In the genomic region with DNA sequence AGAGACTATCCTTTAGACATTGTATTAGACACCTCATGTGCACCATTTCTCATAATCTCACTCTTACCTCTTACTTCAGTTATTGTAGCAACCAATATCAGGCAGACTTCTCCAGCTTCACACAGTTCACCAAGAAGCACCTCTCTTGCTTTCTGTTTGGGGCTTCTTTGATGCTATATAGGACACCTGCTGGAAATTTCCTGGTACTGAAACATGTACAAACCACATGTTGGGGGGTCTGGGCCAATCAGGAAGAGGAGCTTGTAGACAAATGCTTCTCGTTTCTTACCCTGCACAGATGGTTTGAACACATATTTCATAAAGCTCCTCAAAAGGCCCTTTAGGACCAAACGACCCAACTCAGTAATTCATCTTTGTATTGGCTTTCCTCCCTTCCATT, we compare ENCODE assay signal across 18 cellular contexts.
A peak's percentile ranks its signal among the peaks of the same experiment; 100 is the strongest.
DNase-seq lines count a peak whose midpoint lies in the region; ATAC-seq and TF ChIP-seq lines count a peak whose summit lies in the region.
"Had no signal": no experiment of that assay in that cellular context is flagged by ENCODE, and none has a peak within 500 bp of the region (broad histone marks: within the 10 kb centered on the region; RNA-seq: fewer than 3 reads in every experiment).

No MANE protein-coding gene starts in this region.

- H3K4me1 ChIP-seq in GM23338 (ENCODE audit: insufficient read depth) (peaks cover 16% of the 10 kb centered on the region), neural progenitor cell (no peaks in the 10 kb centered on the region), HAP-1 (no peaks in the 10 kb centered on the region)
- H3K4me1 ChIP-seq: BLaER1 treated with 17β-estradiol and CSF1 and Interleukin-3, amounts not matched to agents 10 nM and 100 nM; Peyer's patch had no signal

- H3K27ac ChIP-seq in GM23338 (ENCODE audit: low read depth) = no peak overlapping the region
- H3K27ac ChIP-seq in neural progenitor cell = no peak overlapping the region
- H3K27ac ChIP-seq: BLaER1 treated with 17β-estradiol and CSF1 and Interleukin-3, amounts not matched to agents 10 nM and 100 nM; Peyer's patch had no signal

- H3K36me3 ChIP-seq in GM23338 (ENCODE audit: insufficient read depth) (no peaks in the 10 kb centered on the region), neural progenitor cell (no peaks in the 10 kb centered on the region), HAP-1 (replicated peaks) (no peaks in the 10 kb centered on the region)
- H3K36me3 ChIP-seq: BLaER1 treated with 17β-estradiol and CSF1 and Interleukin-3, amounts not matched to agents 10 nM and 100 nM; Peyer's patch had no signal

- H3F3A ChIP-seq in GM23338 (replicated peaks; ENCODE audit: low read depth) = no peaks in the 10 kb centered on the region
- H3F3A ChIP-seq in neural progenitor cell (ENCODE audit: low read depth) = no peaks in the 10 kb centered on the region

- H3K27me3 ChIP-seq in GM23338 (ENCODE audit: insufficient read depth) (no peaks in the 10 kb centered on the region), neural progenitor cell (no peaks in the 10 kb centered on the region), HAP-1 (ENCODE audit: low read depth) (no peaks in the 10 kb centered on the region)
- H3K27me3 ChIP-seq: BLaER1 treated with 17β-estradiol and CSF1 and Interleukin-3, amounts not matched to agents 10 nM and 100 nM; Peyer's patch had no signal

- H3K4me1 Mint-ChIP-seq in GM23338 = peaks cover 16% of the 10 kb centered on the region; the same call in 2 of the 3 replicates
- no peaks in the 10 kb centered on the region for H3K4me1 Mint-ChIP-seq in neural progenitor cell
- no peaks in the 10 kb centered on the region for H3K4me1 Mint-ChIP-seq in nephron progenitor cell

- no peaks in the 10 kb centered on the region for H3K79me2 ChIP-seq in GM23338 (replicated peaks; ENCODE audit: insufficient read depth)
- no peaks in the 10 kb centered on the region for H3K79me2 ChIP-seq in neural progenitor cell (ENCODE audit: low read depth)

- H3K9me3 ChIP-seq in neural progenitor cell (ENCODE audit: low read depth) (no peaks in the 10 kb centered on the region), HAP-1 (no peaks in the 10 kb centered on the region)
- H3K9me3 ChIP-seq: BLaER1 treated with 17β-estradiol and CSF1 and Interleukin-3, amounts not matched to agents 10 nM and 100 nM; Peyer's patch had no signal

- H3K27me3 Mint-ChIP-seq in GM23338 (ENCODE audit: insufficient read depth, low read depth, poor library complexity) (no peaks in the 10 kb centered on the region), neural progenitor cell (ENCODE audit: insufficient read depth, low read depth) (peaks cover 3% of the 10 kb centered on the region), nephron progenitor cell (ENCODE audit: low read depth, poor library complexity) (peaks cover 7% of the 10 kb centered on the region)

- H3K4me3 Mint-ChIP-seq in GM23338 (no peak overlapping the region), neural progenitor cell (no peak overlapping the region), nephron progenitor cell (no peak overlapping the region)

- H3K4me3 ChIP-seq in GM23338 (no peak overlapping the region), neural progenitor cell (no peak overlapping the region), HAP-1 (no peak overlapping the region)
- H3K4me3 ChIP-seq in Jurkat, Clone E6-1 (ENCODE audit: low read length) = no peak overlapping the region
- H3K4me3 ChIP-seq: BLaER1 treated with 17β-estradiol and CSF1 and Interleukin-3, amounts not matched to agents 10 nM and 100 nM; Peyer's patch had no signal

- H4K20me1 ChIP-seq in GM23338 (replicated peaks; ENCODE audit: insufficient read depth) (no peaks in the 10 kb centered on the region), neural progenitor cell (ENCODE audit: low read depth) (no peaks in the 10 kb centered on the region)
- H4K20me1 ChIP-seq: BLaER1 treated with 17β-estradiol and CSF1 and Interleukin-3, amounts not matched to agents 10 nM and 100 nM had no signal

- no peak overlapping the region for H3K27ac Mint-ChIP-seq in GM23338
- H3K27ac Mint-ChIP-seq in neural progenitor cell = no peak overlapping the region
- no peak overlapping the region for H3K27ac Mint-ChIP-seq in nephron progenitor cell

- TF ChIP-seq CTCF in GM23338 (conservative IDR thresholded peaks at IDR 0.05; ENCODE audit: low read depth in 2 of 2) (peak in 1 of 2 experiments; percentile 27; a peak in 1 of 4 replicates), neural progenitor cell (IDR thresholded peaks at IDR 0.05) (peak; percentile 16), nephron progenitor cell (IDR thresholded peaks at IDR 0.05) (no peak)

- in situ Hi-C loops in HAP-1 (cut with MboI; ENCODE audit: low sequenced_read_pairs) = no loop called here

- H3K4me2 ChIP-seq in GM23338 (no peak overlapping the region), neural progenitor cell (no peak overlapping the region)
- H3K4me2 ChIP-seq: BLaER1 treated with 17β-estradiol and CSF1 and Interleukin-3, amounts not matched to agents 10 nM and 100 nM had no signal

- no peaks in the 10 kb centered on the region for H3K9me2 ChIP-seq in GM23338 (ENCODE audit: insufficient read depth)

- no peaks in the 10 kb centered on the region for H3K9me3 Mint-ChIP-seq in GM23338
- no peaks in the 10 kb centered on the region for H3K9me3 Mint-ChIP-seq in neural progenitor cell
- no peaks in the 10 kb centered on the region for H3K9me3 Mint-ChIP-seq in nephron progenitor cell

- no peak overlapping the region for H2AFZ ChIP-seq in GM23338
- no peak overlapping the region for H2AFZ ChIP-seq in neural progenitor cell (replicated peaks)

- H3K36me3 Mint-ChIP-seq in GM23338 (ENCODE audit: low read depth) = no peaks in the 10 kb centered on the region
- no peaks in the 10 kb centered on the region for H3K36me3 Mint-ChIP-seq in neural progenitor cell
- no peaks in the 10 kb centered on the region for H3K36me3 Mint-ChIP-seq in nephron progenitor cell (ENCODE audit: low read depth)

- DNase-seq in GM23338 (ENCODE audit: low spot score) = peak; percentile 16
- DNase-seq in Jurkat, Clone E6-1 (ENCODE audit: low read depth, low spot score) = peak; percentile 63
- DNase-seq in RKO (ENCODE audit: low spot score) = peak; percentile 3
- DNase-seq in neural progenitor cell (ENCODE audit: low spot score) = peak; percentile 10
- no peak for DNase-seq in HAP-1 (ENCODE audit: low spot score in 2 of 2)
- DNase-seq in nephron progenitor cell = no peak
- DNase-seq in activated CD8-positive, alpha-beta memory T cell treated with anti-CD3 and anti-CD28 coated beads, Interleukin-2, amount 50 U/mL, for 4 hours = no peak
- DNase-seq: GDM1, Karpas-422, NCI-H1694 treated with DMSO at 0.1 percent for 48 hours, NCI-H2107, NCI-H345, NCI-H524 treated with DMSO at 0.1 percent for 48 hours, Peyer's patch, Right ventricle myocardium superior, SW 1271, T-helper 2 cell had no signal

- no peak for ATAC-seq in GM23338

- no peak overlapping the region for H3K9ac ChIP-seq in neural progenitor cell
- H3K9ac ChIP-seq: BLaER1 treated with 17β-estradiol and CSF1 and Interleukin-3, amounts not matched to agents 10 nM and 100 nM had no signal

TF ChIP-seq in GM23338, 12 proteins besides CTCF, POLR2A, EP300 and RAD21 (continues in another document):
- TF ChIP-seq JUNB (IDR thresholded peaks at IDR 0.05; ENCODE audit: unreplicated experiment) (no peak), ZNF331 (CRISPR knock-in tag; IDR thresholded peaks at IDR 0.05; ENCODE audit: low read depth) (no peak), POLR2AphosphoS5 (IDR thresholded peaks at IDR 0.05; ENCODE audit: low read depth) (no peak), STAT1 (IDR thresholded peaks at IDR 0.05; ENCODE audit: unreplicated experiment) (no peak)

Comparison
In these comparisons a context has a peak if more than half of its experiments do, and no peak if none do; other contexts are left out.
1. DNase-seq: peak in GM23338 (single experiment), Jurkat, Clone E6-1 (single experiment), RKO (single experiment) and neural progenitor cell (single experiment); none in HAP-1 (0 of 2), nephron progenitor cell (single experiment) and activated CD8-positive, alpha-beta memory T cell treated with anti-CD3 and anti-CD28 coated beads, Interleukin-2, amount 50 U/mL, for 4 hours (single experiment).